Comparison of ENCODE assay signal across 24 cellular contexts in genomic region chr6:33949111-33949510, GRCh38.
"Had no signal": no experiment of that assay in that cellular context is flagged by ENCODE, and none has a peak within 500 bp of the region (broad histone marks: within the 10 kb centered on the region; RNA-seq: fewer than 3 reads in every experiment).

No MANE protein-coding gene starts in this region.

- H2AFZ ChIP-seq: neural progenitor cell had no signal

- H3K9ac ChIP-seq: neural progenitor cell had no signal

- DNase-seq: hypothalamus; immature natural killer cell; left ventricle myocardium inferior; mesendoderm; naive B cell; natural killer cell; nephron progenitor cell; ovary; retina; right cardiac atrium; stimulated activated CD4-positive, alpha-beta T cell treated with anti-CD3 and anti-CD28 coated beads, Interleukin-4, amount 100 ng/mL, for 24 hours; stimulated activated naive CD4-positive, alpha-beta T cell; substantia nigra; testis; thyroid gland; transverse colon; upper lobe of left lung had no signal

- H3K4me3 ChIP-seq: left ventricle myocardium inferior, lung, neural progenitor cell, ovary, prostate gland, skin epidermis, spleen, testis, thyroid gland, transverse colon, upper lobe of left lung, vagina had no signal

- FAIRE-seq: islet of Langerhans had no signal

- H3K4me2 ChIP-seq: neural progenitor cell had no signal

- H3K36me3 ChIP-seq: left ventricle myocardium inferior, neural progenitor cell, ovary, prostate gland, spleen, thyroid gland, transverse colon, upper lobe of left lung, vagina had no signal

- H3K4me1 ChIP-seq: left ventricle myocardium inferior, prostate gland, spleen, testis, transverse colon, upper lobe of left lung, vagina had no signal

- H3K27ac ChIP-seq: left ventricle myocardium inferior, neural progenitor cell, ovary, prostate gland, skin epidermis, spleen, testis, thyroid gland, transverse colon, upper lobe of left lung, vagina had no signal

- H3K9me3 ChIP-seq: left ventricle myocardium inferior, ovary, prostate gland, spleen, testis, thyroid gland, transverse colon, upper lobe of left lung, vagina had no signal

- H3K27me3 ChIP-seq: neural progenitor cell, ovary, testis, thyroid gland, transverse colon, upper lobe of left lung, vagina had no signal
